2 cellular contexts compared by ENCODE assay signal in the genomic region with DNA sequence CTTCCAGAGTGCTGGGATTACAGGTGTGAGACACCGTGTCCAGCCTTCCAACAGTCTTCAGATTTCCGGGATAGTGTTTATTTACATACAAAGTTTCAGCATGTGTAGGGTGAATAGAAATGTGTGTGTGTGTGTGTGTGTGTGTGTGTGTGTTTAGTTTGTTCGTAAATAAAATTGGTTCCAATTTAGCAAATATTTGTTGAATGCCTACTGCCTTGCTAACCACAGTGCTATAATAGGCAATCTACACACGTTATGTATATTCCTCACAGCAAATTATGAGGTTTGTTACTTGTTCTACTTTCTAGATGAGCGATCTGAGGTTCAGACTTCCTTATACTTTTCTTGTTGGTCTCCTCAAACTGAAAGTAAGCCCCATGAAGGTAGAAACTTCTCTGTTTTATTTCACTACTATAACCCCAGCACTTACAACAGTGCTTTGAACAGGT.
A peak's percentile ranks its signal among the peaks of the same experiment; 100 is the strongest.
TF ChIP-seq lines count a peak whose summit lies in the region.

No MANE protein-coding gene starts in this region.

TF ChIP-seq in HEK293, 187 proteins besides CTCF, POLR2A, EP300 and RAD21:
- TF ChIP-seq, protein P1, sequence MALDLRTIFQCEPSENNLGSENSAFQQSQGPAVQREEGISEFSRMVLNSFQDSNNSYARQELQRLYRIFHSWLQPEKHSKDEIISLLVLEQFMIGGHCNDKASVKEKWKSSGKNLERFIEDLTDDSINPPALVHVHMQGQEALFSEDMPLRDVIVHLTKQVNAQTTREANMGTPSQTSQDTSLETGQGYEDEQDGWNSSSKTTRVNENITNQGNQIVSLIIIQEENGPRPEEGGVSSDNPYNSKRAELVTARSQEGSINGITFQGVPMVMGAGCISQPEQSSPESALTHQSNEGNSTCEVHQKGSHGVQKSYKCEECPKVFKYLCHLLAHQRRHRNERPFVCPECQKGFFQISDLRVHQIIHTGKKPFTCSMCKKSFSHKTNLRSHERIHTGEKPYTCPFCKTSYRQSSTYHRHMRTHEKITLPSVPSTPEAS (tag by site-specific recombination; IDR thresholded peaks at IDR 0.05), result peak; percentile 75; the same call in 1 of the 2 replicates
- TF ChIP-seq, protein P2, sequence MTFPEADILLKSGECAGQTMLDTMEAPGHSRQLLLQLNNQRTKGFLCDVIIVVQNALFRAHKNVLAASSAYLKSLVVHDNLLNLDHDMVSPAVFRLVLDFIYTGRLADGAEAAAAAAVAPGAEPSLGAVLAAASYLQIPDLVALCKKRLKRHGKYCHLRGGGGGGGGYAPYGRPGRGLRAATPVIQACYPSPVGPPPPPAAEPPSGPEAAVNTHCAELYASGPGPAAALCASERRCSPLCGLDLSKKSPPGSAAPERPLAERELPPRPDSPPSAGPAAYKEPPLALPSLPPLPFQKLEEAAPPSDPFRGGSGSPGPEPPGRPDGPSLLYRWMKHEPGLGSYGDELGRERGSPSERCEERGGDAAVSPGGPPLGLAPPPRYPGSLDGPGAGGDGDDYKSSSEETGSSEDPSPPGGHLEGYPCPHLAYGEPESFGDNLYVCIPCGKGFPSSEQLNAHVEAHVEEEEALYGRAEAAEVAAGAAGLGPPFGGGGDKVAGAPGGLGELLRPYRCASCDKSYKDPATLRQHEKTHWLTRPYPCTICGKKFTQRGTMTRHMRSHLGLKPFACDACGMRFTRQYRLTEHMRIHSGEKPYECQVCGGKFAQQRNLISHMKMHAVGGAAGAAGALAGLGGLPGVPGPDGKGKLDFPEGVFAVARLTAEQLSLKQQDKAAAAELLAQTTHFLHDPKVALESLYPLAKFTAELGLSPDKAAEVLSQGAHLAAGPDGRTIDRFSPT (tag by site-specific recombination; IDR thresholded peaks at IDR 0.05), result no peak
- TF ChIP-seq ZNF677 (tag by site-specific recombination; IDR thresholded peaks at IDR 0.05), result peak; percentile 78
- TF ChIP-seq ZNF843 (tag by site-specific recombination; IDR thresholded peaks at IDR 0.05), result no peak
- no peak for TF ChIP-seq ZNF521 (tag by site-specific recombination; IDR thresholded peaks at IDR 0.05)

TF ChIP-seq in GM12878, 131 proteins besides CTCF, POLR2A, EP300 and RAD21:
- TF ChIP-seq CREB1 (IDR thresholded peaks at IDR 0.05; ENCODE audit: low read depth) (no peak), MTA2 (IDR thresholded peaks at IDR 0.05; ENCODE audit: low read depth) (peak; percentile 51; the same call in 1 of the 2 replicates), MEF2B (IDR thresholded peaks at IDR 0.05; ENCODE audit: partially characterized antibody, poor library complexity, severe bottlenecking) (peak; percentile 25), JUNB (IDR thresholded peaks at IDR 0.05) (peak; percentile 52), NFIC (IDR thresholded peaks at IDR 0.05; ENCODE audit: low read depth, low read length) (0 out of 2 replicates have a peak, but pooled peaks have one; percentile 22), ETV6 (conservative IDR thresholded peaks at IDR 0.05 in 1 of 2, IDR thresholded peaks at IDR 0.05 in 1 of 2; ENCODE audit: borderline replicate concordance in 1 of 2, low read depth in 1 of 2) (0 out of 4 replicates have a peak, but pooled peaks of 1 of the 2 experiments have one; percentile 13), RUNX3 (IDR thresholded peaks at IDR 0.05; ENCODE audit: low read length) (peak; percentile 84), CBX5 (IDR thresholded peaks at IDR 0.05; ENCODE audit: low read depth) (peak; percentile 89), ZNF274 (IDR thresholded peaks at IDR 0.05; ENCODE audit: insufficient read depth, insufficient read length) (no peak), SPI1 (IDR thresholded peaks at IDR 0.05; ENCODE audit: borderline replicate concordance, insufficient read depth, low read depth, low read length) (peak; percentile 32; the same call in 1 of the 2 replicates), TAF1 (IDR thresholded peaks at IDR 0.05; ENCODE audit: borderline replicate concordance, low read depth, low read length) (no peak), IRF4 (IDR thresholded peaks at IDR 0.05; ENCODE audit: low read depth, low read length) (0 out of 2 replicates have a peak, but pooled peaks have one; percentile 16), MEF2A (IDR thresholded peaks at IDR 0.05; ENCODE audit: insufficient read depth, low read depth, low read length) (peak; percentile 67; the same call in 1 of the 2 replicates), SUPT20H (IDR thresholded peaks at IDR 0.05; ENCODE audit: borderline replicate concordance, control insufficient read depth, low read depth, low read length) (no peak), IKZF2 (IDR thresholded peaks at IDR 0.05) (peak in 1 of 2 experiments; percentile 21; a peak in 1 of 4 replicates), FOXM1 (IDR thresholded peaks at IDR 0.05; ENCODE audit: low read depth, low read length) (0 out of 2 replicates have a peak, but pooled peaks have one; percentile 33), NRF1 (conservative IDR thresholded peaks at IDR 0.05; ENCODE audit: low read depth, low read length) (no peak), TCF7 (IDR thresholded peaks at IDR 0.05; ENCODE audit: borderline replicate concordance) (no peak)
- TF ChIP-seq, protein P3, sequence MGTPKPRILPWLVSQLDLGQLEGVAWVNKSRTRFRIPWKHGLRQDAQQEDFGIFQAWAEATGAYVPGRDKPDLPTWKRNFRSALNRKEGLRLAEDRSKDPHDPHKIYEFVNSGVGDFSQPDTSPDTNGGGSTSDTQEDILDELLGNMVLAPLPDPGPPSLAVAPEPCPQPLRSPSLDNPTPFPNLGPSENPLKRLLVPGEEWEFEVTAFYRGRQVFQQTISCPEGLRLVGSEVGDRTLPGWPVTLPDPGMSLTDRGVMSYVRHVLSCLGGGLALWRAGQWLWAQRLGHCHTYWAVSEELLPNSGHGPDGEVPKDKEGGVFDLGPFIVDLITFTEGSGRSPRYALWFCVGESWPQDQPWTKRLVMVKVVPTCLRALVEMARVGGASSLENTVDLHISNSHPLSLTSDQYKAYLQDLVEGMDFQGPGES (IDR thresholded peaks at IDR 0.05), result no peak
TF ChIP-seq in GM12878: peak in this region for 12.
